Comparison of ENCODE assay signal across 8 cellular contexts in genomic region chr12:46214668-46215429, GRCh38. TPM values are rescaled to one million over a fixed set of nuclear protein-coding genes. Genes with fewer than 3 reads are reported as not detected.
DNase-seq lines count a peak whose midpoint lies in the region; ATAC-seq, FAIRE-seq and TF ChIP-seq lines count a peak whose summit lies in the region.

No MANE protein-coding gene starts in this region.

- TF ChIP-seq CTCF in WTC11 (IDR thresholded peaks at IDR 0.05): no peak

- FAIRE-seq in frontal cortex (lab: Jason Lieb, UNC): no peak

- H3K27ac Mint-ChIP-seq in WTC11: peak overlapping the region; percentile 69

- no peak for DNase-seq in WTC11 (ENCODE audit: low spot score)
- peak; percentile 83 for DNase-seq in effector CD4-positive, alpha-beta T cell
- DNase-seq in stimulated activated CD8-positive, alpha-beta memory T cell treated with anti-CD3 and anti-CD28 coated beads, Interleukin-2, amount 100 ng/mL, for 48 hours (ENCODE audit: low read depth in 2 of 2): peak; percentile 55 to 65
- no peak for DNase-seq in epidermal melanocyte (ENCODE audit: insufficient read length, low spot score)
- DNase-seq in NAMALWA (ENCODE audit: low spot score): no peak
- DNase-seq in frontal cortex (ENCODE audit: low spot score in 2 of 2): no peak

- ATAC-seq in GM19043 (IDR thresholded peaks at IDR 0.05; ENCODE audit: low read depth, unreplicated experiment): peak; percentile 47
- peak; percentile 39 for ATAC-seq in HG03095 (IDR thresholded peaks at IDR 0.05; ENCODE audit: unreplicated experiment)
- ATAC-seq in WTC11: peak; percentile 42; the same call in 1 of the 2 replicates

- POLR2A ChIA-PET in WTC11 (lab: Charles Lee): interaction anchor here (0.7 kb wide), 1 partner anchor 22 kb away, joined by 3 read pairs; no protein-coding TSS in a partner anchor

- H3K4me1 Mint-ChIP-seq in WTC11: peaks cover 43% of the 10 kb centered on the region

- no peaks in the 10 kb centered on the region for H3K27me3 Mint-ChIP-seq in WTC11 (ENCODE audit: low read depth)

- H3K9me3 Mint-ChIP-seq in WTC11: no peaks in the 10 kb centered on the region

- no peak overlapping the region for H3K4me3 Mint-ChIP-seq in WTC11

- CTCF ChIA-PET in WTC11 (lab: Charles Lee): interaction anchor here (1.6 kb wide), 1 partner anchor 90 kb away, joined by 4 read pairs; no protein-coding TSS in a partner anchor

- peaks cover 54% of the 10 kb centered on the region for H3K36me3 Mint-ChIP-seq in WTC11

TF ChIP-seq in WTC11, 78 proteins besides CTCF, POLR2A, EP300 and RAD21:
- TF ChIP-seq FOXP1 (CRISPR knock-in tag; IDR thresholded peaks at IDR 0.05; ENCODE audit: borderline replicate concordance): no peak
- no peak for TF ChIP-seq ZBTB21 (CRISPR knock-in tag; IDR thresholded peaks at IDR 0.05; ENCODE audit: borderline replicate concordance)
- no peak for TF ChIP-seq ZNF396 (CRISPR knock-in tag; IDR thresholded peaks at IDR 0.05; ENCODE audit: borderline replicate concordance)
- TF ChIP-seq ZNF263 (CRISPR knock-in tag; IDR thresholded peaks at IDR 0.05; ENCODE audit: low read depth): no peak
- TF ChIP-seq CDX4 (CRISPR knock-in tag; IDR thresholded peaks at IDR 0.05; ENCODE audit: borderline replicate concordance): no peak
- no peak for TF ChIP-seq HMGA2 (CRISPR knock-in tag; IDR thresholded peaks at IDR 0.05)
- TF ChIP-seq E2F5 (CRISPR knock-in tag; IDR thresholded peaks at IDR 0.05): no peak

RNA-seq across cellular contexts. Expression of gene SLC38A1, which starts 54.0 kb away (rescaled TPM):
- total RNA-seq in WTC11 (2021) (136 to 179 TPM (median 143 TPM) in 3 replicates), frontal cortex (269 TPM)

Comparison
In these comparisons a context has a peak if more than half of its experiments do, and no peak if none do; other contexts are left out.
1. DNase-seq: peak in effector CD4-positive, alpha-beta T cell (single experiment) and stimulated activated CD8-positive, alpha-beta memory T cell treated with anti-CD3 and anti-CD28 coated beads, Interleukin-2, amount 100 ng/mL, for 48 hours (2 of 2); none in WTC11 (single experiment), epidermal melanocyte (single experiment), NAMALWA (single experiment) and frontal cortex (0 of 2).
2. Peak in every context shown above with its lines, with median percentiles within 50 percentile points of each other: ATAC-seq.